19 cellular contexts compared by ENCODE assay signal in genomic region chr1:197740992-197741391, GRCh38. TPM values are rescaled to one million over a fixed set of nuclear protein-coding genes. Genes with fewer than 3 reads are reported as not detected.
A peak's percentile ranks its signal among the peaks of the same experiment; 100 is the strongest.
DNase-seq lines count a peak whose midpoint lies in the region; ATAC-seq, FAIRE-seq and TF ChIP-seq lines count a peak whose summit lies in the region.
"Had no signal": no experiment of that assay in that cellular context is flagged by ENCODE, and none has a peak within 500 bp of the region (broad histone marks: within the 10 kb centered on the region; RNA-seq: fewer than 3 reads in every experiment).

No MANE protein-coding gene starts in this region.

- no peak for TF ChIP-seq POLR2A in A549 (IDR thresholded peaks at IDR 0.05; ENCODE audit: low read length)

- peaks cover 86% of the 10 kb centered on the region for H3K4me1 Mint-ChIP-seq in activated naive CD4-positive, alpha-beta T cell treated with anti-CD3 and anti-CD28 coated beads, Interleukin-2, amount 50 U/mL, for 24 hours

- 65% methylated on average over 2 of the region's 2 CpGs for WGBS in A549 (ENCODE audit: missing lambda C conversion rate)

- H3K27ac ChIP-seq in A549 = no peak overlapping the region
- H3K27ac ChIP-seq: 22Rv1, BLaER1 had no signal

- peak overlapping the region; percentile 43 for H3K27ac Mint-ChIP-seq in activated naive CD4-positive, alpha-beta T cell treated with anti-CD3 and anti-CD28 coated beads, Interleukin-2, amount 50 U/mL, for 24 hours
- H3K27ac Mint-ChIP-seq: CD14-positive monocyte; CD4-positive, alpha-beta memory T cell; CD8-positive, alpha-beta memory T cell had no signal

- H3K9me3 ChIP-seq in A549 = no peaks in the 10 kb centered on the region
- H3K9me3 ChIP-seq: BE2C had no signal

- CTCF ChIA-PET in A549 (lab: Yijun Ruan, JAX) = no interaction called here

- H3K4me3 ChIP-seq in A549 = no peak overlapping the region
- H3K4me3 ChIP-seq: BLaER1 had no signal

- no peak for FAIRE-seq in A549 (lab: Jason Lieb, UNC)
- FAIRE-seq: G401.6, GM12891, GM19239 had no signal

- POLR2A ChIA-PET in A549 (lab: Yijun Ruan, JAX) = no interaction called here

- 0 out of 3 replicates have a peak overlapping the region, but pooled peaks have one; percentile 10 for H3K4me2 ChIP-seq in A549
- H3K4me2 ChIP-seq: BLaER1 had no signal

- no peaks in the 10 kb centered on the region for H3K27me3 Mint-ChIP-seq in activated naive CD4-positive, alpha-beta T cell treated with anti-CD3 and anti-CD28 coated beads, Interleukin-2, amount 50 U/mL, for 24 hours
- H3K27me3 Mint-ChIP-seq: CD4-positive, alpha-beta memory T cell; CD4-positive, CD25-positive, alpha-beta regulatory T cell; CD8-positive, alpha-beta memory T cell had no signal

- peaks cover 16% of the 10 kb centered on the region for H3K36me3 Mint-ChIP-seq in activated naive CD4-positive, alpha-beta T cell treated with anti-CD3 and anti-CD28 coated beads, Interleukin-2, amount 50 U/mL, for 24 hours
- H3K36me3 Mint-ChIP-seq: CD8-positive, alpha-beta memory T cell had no signal

- peaks cover 4% of the 10 kb centered on the region; the same call in 2 of the 3 replicates for H3K4me1 ChIP-seq in A549

- TF ChIP-seq CTCF in A549 (IDR thresholded peaks at IDR 0.05) = no peak

- H3K9me3 Mint-ChIP-seq in activated naive CD4-positive, alpha-beta T cell treated with anti-CD3 and anti-CD28 coated beads, Interleukin-2, amount 50 U/mL, for 24 hours = no peaks in the 10 kb centered on the region
- H3K9me3 Mint-ChIP-seq: CD14-positive monocyte; CD4-positive, alpha-beta memory T cell; CD8-positive, alpha-beta memory T cell had no signal

- ATAC-seq in A549 (no peak), left lobe of liver (peak; percentile 77)

- no peak for TF ChIP-seq RAD21 in A549 (conservative IDR thresholded peaks at IDR 0.05 in 1 of 2, IDR thresholded peaks at IDR 0.05 in 1 of 2)

- no peak for DNase-seq in activated naive CD4-positive, alpha-beta T cell treated with anti-CD3 and anti-CD28 coated beads, Interleukin-2, amount 50 U/mL, for 16 hours
- no peak for DNase-seq in A549 (ENCODE audit: low read depth in 1 of 2, low spot score in 1 of 2)
- DNase-seq in left lobe of liver (ENCODE audit: low spot score) = no peak
- DNase-seq in NCI-H774 (lab: John Stamatoyannopoulos, UW) = no peak
- DNase-seq: ACHN; BE2C; CD4-positive, alpha-beta memory T cell; CD4-positive, CD25-positive, alpha-beta regulatory T cell; CD8-positive, alpha-beta memory T cell; COR-L47; DMS79 treated with DMSO at 0.1 percent for 48 hours; GF-D8 had no signal

- H3K4me3 Mint-ChIP-seq in activated naive CD4-positive, alpha-beta T cell treated with anti-CD3 and anti-CD28 coated beads, Interleukin-2, amount 50 U/mL, for 24 hours = no peak overlapping the region
- H3K4me3 Mint-ChIP-seq: CD14-positive monocyte; CD4-positive, alpha-beta memory T cell; CD8-positive, alpha-beta memory T cell had no signal

- TF ChIP-seq EP300 in A549 (IDR thresholded peaks at IDR 0.05) = no peak

TF ChIP-seq in A549, 52 proteins besides CTCF, POLR2A, EP300 and RAD21:
- TF ChIP-seq CHD2 (IDR thresholded peaks at IDR 0.05; ENCODE audit: low read length, partially characterized antibody) (no peak), FOSB (CRISPR knock-in tag; IDR thresholded peaks at IDR 0.05) (no peak), HOXA7 (CRISPR knock-in tag; IDR thresholded peaks at IDR 0.05) (no peak), MAZ (IDR thresholded peaks at IDR 0.05; ENCODE audit: borderline replicate concordance, low read depth, low read length) (no peak), ELK1 (IDR thresholded peaks at IDR 0.05; ENCODE audit: low read depth, low read length) (no peak), POLR2AphosphoS2 (conservative IDR thresholded peaks at IDR 0.05; ENCODE audit: low read length) (no peak)

RNA-seq across cellular contexts. Expression of gene DENND1B, which starts 34.3 kb away (rescaled TPM):
- polyA plus RNA-seq in A549 (2011; rRNA removed) (10.5 and 11.6 TPM in 2 replicates), A549 (2017; fragmentation: RNase III; extraction: RNeasy Plus Mini Kit Qiagen cat#74134 plus additional on column Dnase treatment) (2.8 to 3.5 TPM (median 2.9 TPM) in 3 replicates)
- 1.1 and 1.4 TPM in 2 replicates for polyA plus RNA-seq in A549 (2012; cell fraction: cytosol; rRNA removed)
- polyA plus RNA-seq in A549 (2012; cell fraction: nucleus; rRNA removed) = 1.0 and 1.6 TPM in 2 replicates
- polyA minus RNA-seq in A549 (2011; rRNA and poly(A)+ RNA removed) = 18.3 and 19.5 TPM in 2 replicates
- 9.5 TPM for total RNA-seq in left lobe of liver
